Comparison of ENCODE assay signal across 26 cellular contexts in the genomic region with DNA sequence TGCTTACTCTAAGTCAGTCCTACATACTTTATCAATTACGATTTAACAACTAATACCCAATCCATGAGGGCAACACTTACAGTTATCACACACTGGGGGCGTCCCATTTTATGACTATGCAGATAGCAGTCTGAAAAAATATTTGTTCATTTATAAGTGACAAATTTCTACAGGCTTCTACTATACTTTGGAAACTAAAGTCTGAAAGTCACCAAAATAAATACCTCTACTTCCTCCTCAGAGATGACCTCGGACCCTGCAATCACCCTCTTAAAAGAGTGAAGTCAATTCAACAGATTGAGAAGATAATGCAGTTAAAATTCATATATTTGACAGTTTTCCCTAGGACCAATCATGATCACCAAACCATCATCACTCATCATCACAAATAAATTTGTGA.
DNase-seq lines count a peak whose midpoint lies in the region; ATAC-seq, FAIRE-seq and TF ChIP-seq lines count a peak whose summit lies in the region.
"Had no signal": no experiment of that assay in that cellular context is flagged by ENCODE, and none has a peak within 500 bp of the region (broad histone marks: within the 10 kb centered on the region; RNA-seq: fewer than 3 reads in every experiment).

No MANE protein-coding gene starts in this region.

- no peak overlapping the region for H3K9ac ChIP-seq in HUES6 (ENCODE audit: low read length)
- H3K9ac ChIP-seq: SK-N-SH had no signal

- peak; percentile 40 for FAIRE-seq in GM12892 (lab: Jason Lieb, UNC)
- FAIRE-seq: H1 had no signal

- no peaks in the 10 kb centered on the region for H3K27me3 Mint-ChIP-seq in activated T-cell treated with anti-CD3 and anti-CD28 coated beads, Interleukin-2, amount 50 U/mL, for 72 hours (ENCODE audit: low read depth)
- H3K27me3 Mint-ChIP-seq in activated T-helper 1 cell treated with anti-CD3 and anti-CD28 coated beads, Interleukin-12 subunit alpha, Interleukin-12 subunit beta, Interleukin-2, Interleukin-4 antibody, amounts not matched to agents 30 ng/mL and 10 ng/mL and 1 ng/mL, durations not matched to agents 14 hours and 24 hours and 36 hours (ENCODE audit: insufficient read depth) = no peaks in the 10 kb centered on the region
- H3K27me3 Mint-ChIP-seq: CD4-positive, CD25-positive, alpha-beta regulatory T cell had no signal

- no peak for ATAC-seq in activated T-cell treated with anti-CD3 and anti-CD28 coated beads, Interleukin-2, amount 50 U/mL, for 72 hours (replicated peaks in 1 of 2)
- ATAC-seq in HG02798 (IDR thresholded peaks at IDR 0.05; ENCODE audit: poor library complexity, unreplicated experiment) = no peak

- TF ChIP-seq POLR2A in GM12892 (IDR thresholded peaks at IDR 0.05; ENCODE audit: low read depth, low read length) = no peak

- H3K4me3 ChIP-seq in HUES6 (ENCODE audit: low read depth, low read length) (no peak overlapping the region), neutrophil (ENCODE audit: low read depth in 1 of 2, low read length in 1 of 2) (no peak overlapping the region)

- H3K27me3 ChIP-seq in HUES6 (ENCODE audit: control insufficient read depth, insufficient read depth, low read length) = no peaks in the 10 kb centered on the region
- H3K27me3 ChIP-seq in neutrophil = no peaks in the 10 kb centered on the region
- H3K27me3 ChIP-seq: BE2C had no signal

- no peak for DNase-seq in activated T-cell treated with anti-CD3 and anti-CD28 coated beads, Interleukin-2, amount 50 U/mL, for 72 hours
- DNase-seq in activated T-cell treated with anti-CD3 and anti-CD28 coated beads, Interleukin-2, amount 50 U/mL, for 48 hours = no peak
- DNase-seq in GM12892 (ENCODE audit: insufficient read length) (no peak), AG08396 (ENCODE audit: low spot score) (no peak)
- DNase-seq in activated T-helper 1 cell treated with anti-CD3 and anti-CD28 coated beads, Interleukin-12 subunit alpha, Interleukin-12 subunit beta, Interleukin-2, Interleukin-4 antibody, amounts not matched to agents 30 ng/mL and 10 ng/mL and 1 ng/mL, durations not matched to agents 14 hours and 24 hours and 36 hours (ENCODE audit: low spot score) = no peak
- DNase-seq: BE2C; CD4-positive, CD25-positive, alpha-beta regulatory T cell; COR-L47; DMS79; KBM-7; MV-4-11; NCI-H1105 treated with DMSO at 0.1 percent for 48 hours; NCI-H2029 treated with DMSO at 0.1 percent for 48 hours; NCI-H2171; NCI-H345; NCI-H524; NCI-H774; NK-92 treated with Interleukin-12 subunit alpha and Interleukin-12 subunit beta, amount 100 ng/mL, for 24 hours; SHP77 treated with DMSO at 0.1 percent for 48 hours; SK-N-SH had no signal

- H3K4me1 ChIP-seq in HUES6 (ENCODE audit: control insufficient read depth, insufficient read depth, low read length) = no peaks in the 10 kb centered on the region; the same call in 1 of the 2 replicates
- H3K4me1 ChIP-seq in neutrophil (ENCODE audit: control insufficient read depth in 1 of 2, insufficient read depth in 1 of 2, low read depth in 1 of 2, low read length in 1 of 2) = peaks cover 0 to 5% of the 10 kb centered on the region in 2 experiments
- H3K4me1 ChIP-seq: BE2C had no signal

- H3K36me3 ChIP-seq in HUES6 (ENCODE audit: control insufficient read depth, insufficient read depth, low read length) (no peaks in the 10 kb centered on the region), neutrophil (no peaks in the 10 kb centered on the region)
- H3K36me3 ChIP-seq: BE2C had no signal

- peaks cover 0 to 2% of the 10 kb centered on the region in 2 donors for H3K36me3 Mint-ChIP-seq in activated T-cell treated with anti-CD3 and anti-CD28 coated beads, Interleukin-2, amount 50 U/mL, for 72 hours (ENCODE audit: insufficient read depth in 2 of 2)
- H3K36me3 Mint-ChIP-seq in activated T-helper 1 cell treated with anti-CD3 and anti-CD28 coated beads, Interleukin-12 subunit alpha, Interleukin-12 subunit beta, Interleukin-2, Interleukin-4 antibody, amounts not matched to agents 30 ng/mL and 10 ng/mL and 1 ng/mL, durations not matched to agents 14 hours and 24 hours and 36 hours (ENCODE audit: low read depth) = peaks cover 4% of the 10 kb centered on the region

- H3K27ac ChIP-seq in HUES6 (ENCODE audit: low read depth, low read length) (0 out of 2 replicates have a peak overlapping the region, but pooled peaks have one; percentile 15), neutrophil (peak overlapping the region; percentile 41)
- H3K27ac ChIP-seq: HL-60, RWPE1 had no signal

- no peak overlapping the region for H3K4me3 Mint-ChIP-seq in activated T-cell treated with anti-CD3 and anti-CD28 coated beads, Interleukin-2, amount 50 U/mL, for 72 hours
- no peak overlapping the region for H3K4me3 Mint-ChIP-seq in activated T-helper 1 cell treated with anti-CD3 and anti-CD28 coated beads, Interleukin-12 subunit alpha, Interleukin-12 subunit beta, Interleukin-2, Interleukin-4 antibody, amounts not matched to agents 30 ng/mL and 10 ng/mL and 1 ng/mL, durations not matched to agents 14 hours and 24 hours and 36 hours

- TF ChIP-seq CTCF in neutrophil (IDR thresholded peaks at IDR 0.05) = no peak

- H3K9me3 ChIP-seq in HUES6 (ENCODE audit: control insufficient read depth, insufficient read depth, low read depth, low read length) (no peaks in the 10 kb centered on the region), neutrophil (no peaks in the 10 kb centered on the region)
- H3K9me3 ChIP-seq: BE2C, SK-N-SH had no signal

- intact Hi-C loops in activated T-helper 1 cell treated with anti-CD3 and anti-CD28 coated beads, Interleukin-12 subunit alpha, Interleukin-12 subunit beta, Interleukin-2, Interleukin-4 antibody, amounts not matched to agents 30 ng/mL and 10 ng/mL and 1 ng/mL, durations not matched to agents 14 hours and 24 hours and 36 hours (cut with micrococcal nuclease) = no loop called here

- H3K27ac Mint-ChIP-seq in activated T-cell treated with anti-CD3 and anti-CD28 coated beads, Interleukin-2, amount 50 U/mL, for 72 hours = peak overlapping the region; percentile 20
- no peak overlapping the region for H3K27ac Mint-ChIP-seq in activated T-helper 1 cell treated with anti-CD3 and anti-CD28 coated beads, Interleukin-12 subunit alpha, Interleukin-12 subunit beta, Interleukin-2, Interleukin-4 antibody, amounts not matched to agents 30 ng/mL and 10 ng/mL and 1 ng/mL, durations not matched to agents 14 hours and 24 hours and 36 hours

- H3K9me3 Mint-ChIP-seq in activated T-cell treated with anti-CD3 and anti-CD28 coated beads, Interleukin-2, amount 50 U/mL, for 72 hours = no peaks in the 10 kb centered on the region
- no peaks in the 10 kb centered on the region for H3K9me3 Mint-ChIP-seq in activated T-helper 1 cell treated with anti-CD3 and anti-CD28 coated beads, Interleukin-12 subunit alpha, Interleukin-12 subunit beta, Interleukin-2, Interleukin-4 antibody, amounts not matched to agents 30 ng/mL and 10 ng/mL and 1 ng/mL, durations not matched to agents 14 hours and 24 hours and 36 hours

- H3K4me1 Mint-ChIP-seq in activated T-cell treated with anti-CD3 and anti-CD28 coated beads, Interleukin-2, amount 50 U/mL, for 72 hours (ENCODE audit: low read depth) = peaks cover 67% of the 10 kb centered on the region
- peaks cover 15% of the 10 kb centered on the region for H3K4me1 Mint-ChIP-seq in activated T-helper 1 cell treated with anti-CD3 and anti-CD28 coated beads, Interleukin-12 subunit alpha, Interleukin-12 subunit beta, Interleukin-2, Interleukin-4 antibody, amounts not matched to agents 30 ng/mL and 10 ng/mL and 1 ng/mL, durations not matched to agents 14 hours and 24 hours and 36 hours (ENCODE audit: low read depth)
